Comparison of ENCODE assay signal across 1 cellular context in the genomic region with DNA sequence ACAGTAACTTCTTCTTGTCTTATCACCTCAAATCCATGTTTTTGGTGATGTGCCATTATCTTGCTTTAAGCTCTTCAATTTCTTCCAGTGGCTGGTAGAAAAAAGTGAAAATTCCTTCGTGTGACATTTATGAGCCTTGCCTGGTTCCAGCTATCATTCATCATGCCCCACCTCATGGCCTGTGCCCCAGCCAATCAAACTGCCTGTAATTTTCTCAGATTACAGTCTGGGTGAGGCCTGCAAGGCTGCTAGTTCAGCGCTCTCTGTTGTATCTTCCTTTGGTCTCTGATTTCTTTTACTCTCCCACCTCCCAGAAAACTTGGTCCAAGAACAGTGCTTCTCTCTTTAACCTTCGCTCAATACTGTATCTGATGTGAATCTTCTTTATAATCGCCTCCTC.
TF ChIP-seq lines count a peak whose summit lies in the region.

No MANE protein-coding gene starts in this region.

TF ChIP-seq in WTC11, 78 proteins besides CTCF, POLR2A, EP300 and RAD21 (continued from another document):
- no peak for TF ChIP-seq ATF6 (CRISPR knock-in tag; IDR thresholded peaks at IDR 0.05)
- no peak for TF ChIP-seq GRHL2 (CRISPR knock-in tag; IDR thresholded peaks at IDR 0.05; ENCODE audit: insufficient replicate concordance, severe bottlenecking)
- TF ChIP-seq PRDM15 (CRISPR knock-in tag; IDR thresholded peaks at IDR 0.05) = no peak
- TF ChIP-seq ATF2 (CRISPR knock-in tag; IDR thresholded peaks at IDR 0.05; ENCODE audit: borderline replicate concordance, low read depth) = no peak
- no peak for TF ChIP-seq ZNF423 (CRISPR knock-in tag; IDR thresholded peaks at IDR 0.05)
